In the genomic region with DNA sequence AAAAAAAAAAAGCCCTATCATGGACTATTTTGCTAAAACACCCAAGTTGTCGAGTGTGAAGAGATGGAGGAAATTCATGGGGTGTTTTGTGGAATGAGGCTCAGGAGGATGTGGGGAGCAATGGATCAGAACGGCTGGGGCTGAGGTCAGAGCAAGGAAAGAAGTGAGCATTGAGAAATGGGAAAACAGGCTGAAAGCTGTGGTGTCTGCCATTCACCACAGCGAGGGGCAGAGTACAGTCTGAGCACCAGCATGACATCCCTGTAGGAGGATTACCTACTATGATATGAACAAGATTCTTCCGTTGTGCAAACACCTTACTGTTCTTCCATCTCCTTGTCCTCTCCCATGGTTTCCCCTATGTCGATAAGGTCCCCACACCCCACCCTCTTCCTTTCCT, we compare ENCODE assay signal across 1 cellular context.
TF ChIP-seq lines count a peak whose summit lies in the region.

No MANE protein-coding gene starts in this region.

TF ChIP-seq in H1, 55 proteins besides CTCF, POLR2A, EP300 and RAD21 (continued from another document):
- TF ChIP-seq SP1 (IDR thresholded peaks at IDR 0.05; ENCODE audit: low read depth, low read length) (no peak), MAFK (IDR thresholded peaks at IDR 0.05; ENCODE audit: low read depth, low read length) (no peak), SIX5 (IDR thresholded peaks at IDR 0.05; ENCODE audit: low read depth, low read length) (no peak), SP2 (IDR thresholded peaks at IDR 0.05; ENCODE audit: low read length) (no peak), BCL11A (IDR thresholded peaks at IDR 0.05; ENCODE audit: low read depth in 2 of 2, low read length in 2 of 2) (no peak), PHF8 (conservative IDR thresholded peaks at IDR 0.05; ENCODE audit: low read depth, low read length) (no peak), CEBPB (IDR thresholded peaks at IDR 0.05; ENCODE audit: low read depth, low read length) (no peak), NANOG (IDR thresholded peaks at IDR 0.05; ENCODE audit: insufficient read depth, low read depth, low read length, poor library complexity, severe bottlenecking) (no peak), NRF1 (IDR thresholded peaks at IDR 0.05; ENCODE audit: low read depth, low read length) (no peak)
